15 cellular contexts compared by ENCODE assay signal in genomic region chr15:37104413-37105392, GRCh38. TPM values are rescaled to one million over a fixed set of nuclear protein-coding genes. Genes with fewer than 3 reads are reported as not detected.
A peak's percentile ranks its signal among the peaks of the same experiment; 100 is the strongest.
DNase-seq lines count a peak whose midpoint lies in the region; ATAC-seq, FAIRE-seq and TF ChIP-seq lines count a peak whose summit lies in the region.
"Had no signal": no experiment of that assay in that cellular context is flagged by ENCODE, and none has a peak within 500 bp of the region (broad histone marks: within the 10 kb centered on the region; RNA-seq: fewer than 3 reads in every experiment).

No MANE protein-coding gene starts in this region.

- no peak for TF ChIP-seq CTCF in adrenal gland (IDR thresholded peaks at IDR 0.05)
- TF ChIP-seq CTCF in fibroblast of the aortic adventitia (IDR thresholded peaks at IDR 0.05; ENCODE audit: insufficient read depth, low read length): no peak
- no peak for TF ChIP-seq CTCF in ovary (IDR thresholded peaks at IDR 0.05)
- no peak for TF ChIP-seq CTCF in colonic mucosa (IDR thresholded peaks at IDR 0.05)

- H3K9me3 ChIP-seq in adrenal gland (replicated peaks in 1 of 3) (no peaks in the 10 kb centered on the region), ovary (no peaks in the 10 kb centered on the region), colonic mucosa (no peaks in the 10 kb centered on the region)
- H3K9me3 ChIP-seq: HAP-1, lower lobe of right lung, tibial artery had no signal

- H3K27ac ChIP-seq in adrenal gland: peak overlapping the region; percentile 62 to 98 (median 98)
- no peak overlapping the region for H3K27ac ChIP-seq in ovary
- H3K27ac ChIP-seq in colonic mucosa: no peak overlapping the region
- H3K27ac ChIP-seq: lower lobe of right lung, tibial artery had no signal

- DNase-seq in H54 (ENCODE audit: insufficient read length, low spot score) (no peak), adrenal gland (peak in 2 of 7 donors; percentile 17 to 29), fibroblast of the aortic adventitia (ENCODE audit: low read depth) (peak; percentile 55), ovary (no peak), colonic mucosa (no peak), NCI-H1436 (lab: John Stamatoyannopoulos, UW) (no peak), hypothalamus (lab: John Stamatoyannopoulos, UW) (no peak)
- DNase-seq: activated CD4-positive, alpha-beta T cell treated with anti-CD3 and anti-CD28 coated beads, Interleukin-2, amount 10 ng/mL, durations not matched to agents 24 days and 14 days; lower lobe of right lung; tibial artery had no signal

- WGBS in adrenal gland, 4 donors: 44 to 56% (median 55%) methylated on average over 14 of the region's 14 CpGs
- WGBS in ovary, 3 donors: 82 to 97% (median 95%) methylated on average over 14 of the region's 14 CpGs

- intact Hi-C loops in adrenal gland (cut with DNase I): loop anchor here in 1 of 2 donors (10.0 kb wide), 1 partner anchor 220 kb away; no protein-coding TSS in a partner anchor
- intact Hi-C loops in ovary (cut with DNase I): loop anchor here (5.0 to 10.0 kb wide), 4 partner anchors 87 to 1148 kb away; partner anchors contain the start of gene SPRED1 (in 1 of the 4)
- intact Hi-C loops in colonic mucosa (cut with DNase I): loop anchor here (5.0 kb wide), 1 partner anchor 217 kb away; no protein-coding TSS in a partner anchor

- H3K36me3 ChIP-seq in adrenal gland (replicated peaks in 1 of 2): no peaks in the 10 kb centered on the region
- H3K36me3 ChIP-seq in ovary: no peaks in the 10 kb centered on the region
- no peaks in the 10 kb centered on the region for H3K36me3 ChIP-seq in colonic mucosa
- H3K36me3 ChIP-seq: HAP-1, lower lobe of right lung, tibial artery had no signal

- H3K27me3 ChIP-seq in adrenal gland (no peaks in the 10 kb centered on the region), ovary (no peaks in the 10 kb centered on the region), colonic mucosa (peaks cover 49% of the 10 kb centered on the region)
- H3K27me3 ChIP-seq: tibial artery had no signal

- no peak for TF ChIP-seq POLR2A in H54 (IDR thresholded peaks at IDR 0.05; ENCODE audit: low read depth, low read length)
- no peak for TF ChIP-seq POLR2A in adrenal gland (IDR thresholded peaks at IDR 0.05)
- no peak for TF ChIP-seq POLR2A in ovary (IDR thresholded peaks at IDR 0.05)

- no peak overlapping the region for H3K9ac ChIP-seq in colonic mucosa (ENCODE audit: low read depth in 2 of 2, low read length in 2 of 2)

- H3K4me3 ChIP-seq in adrenal gland (peak overlapping the region in 2 of 4 donors; percentile 44 to 73), fibroblast of the aortic adventitia (ENCODE audit: low read depth, low read length) (peak overlapping the region; percentile 94), ovary (peak overlapping the region; percentile 81), colonic mucosa (no peak overlapping the region)
- H3K4me3 ChIP-seq: HAP-1, lower lobe of right lung, tibial artery had no signal

- no peak for TF ChIP-seq EP300 in ovary (IDR thresholded peaks at IDR 0.05)

- no peak for ATAC-seq in GM21786 (IDR thresholded peaks at IDR 0.05; ENCODE audit: unreplicated experiment)
- ATAC-seq: lower lobe of right lung, Right ventricle myocardium inferior had no signal

- peaks cover 0 to 8% of the 10 kb centered on the region in 2 donors for H3K4me1 ChIP-seq in adrenal gland (replicated peaks in 1 of 2)
- H3K4me1 ChIP-seq in ovary (ENCODE audit: insufficient read depth): no peaks in the 10 kb centered on the region
- H3K4me1 ChIP-seq in colonic mucosa: no peaks in the 10 kb centered on the region

- peak; percentile 80 for FAIRE-seq in H54 (lab: Jason Lieb, UNC)

RNA-seq across cellular contexts. Expression of gene MEIS2, which starts 4.4 kb away (rescaled TPM):
- total RNA-seq in adrenal gland: 100 to 1,000 TPM in 3 of 8 donors, 10 to 100 TPM in 5; 45.0 to 139 (median 76.1) TPM
- polyA plus RNA-seq in adrenal gland: 10 to 100 TPM; 36.2 to 75.3 (median 38.4) TPM
- total RNA-seq in fibroblast of the aortic adventitia (ENCODE audit: low replicate concordance): 43.7 and 84.0 TPM in 2 replicates
- total RNA-seq in ovary: 10 to 100 TPM; 27.7 to 73.7 (median 47.7) TPM
- 10 to 100 TPM; 35.0 to 49.8 TPM for polyA plus RNA-seq in ovary
- 1 to 10 TPM; 1.7 to 7.6 TPM for total RNA-seq in colonic mucosa
- total RNA-seq: activated CD4-positive, alpha-beta T cell treated with anti-CD3 and anti-CD28 coated beads, Interleukin-2, amount 10 ng/mL, durations not matched to agents 24 days and 14 days; activated T-helper 2 cell treated with anti-CD3 and anti-CD28 coated beads, Interferon-gamma antibody, Interleukin-2, Interleukin-4, amounts not matched to agents 10 μg/mL and 5 μg/mL and 100 μg/mL, durations not matched to agents 14 hours and 24 hours and 36 hours; T-helper 2 cell treated with Interferon-gamma antibody and Interleukin-4, amounts not matched to agents 100 ng/mL and 5 ng/mL, for 36 hours had no signal

Comparison
In these comparisons a context has a peak if more than half of its experiments do, and no peak if none do; other contexts are left out.
1. H3K27ac ChIP-seq: peak in adrenal gland (5 of 5); none in ovary (0 of 2) and colonic mucosa (single experiment).